In the genomic region with DNA sequence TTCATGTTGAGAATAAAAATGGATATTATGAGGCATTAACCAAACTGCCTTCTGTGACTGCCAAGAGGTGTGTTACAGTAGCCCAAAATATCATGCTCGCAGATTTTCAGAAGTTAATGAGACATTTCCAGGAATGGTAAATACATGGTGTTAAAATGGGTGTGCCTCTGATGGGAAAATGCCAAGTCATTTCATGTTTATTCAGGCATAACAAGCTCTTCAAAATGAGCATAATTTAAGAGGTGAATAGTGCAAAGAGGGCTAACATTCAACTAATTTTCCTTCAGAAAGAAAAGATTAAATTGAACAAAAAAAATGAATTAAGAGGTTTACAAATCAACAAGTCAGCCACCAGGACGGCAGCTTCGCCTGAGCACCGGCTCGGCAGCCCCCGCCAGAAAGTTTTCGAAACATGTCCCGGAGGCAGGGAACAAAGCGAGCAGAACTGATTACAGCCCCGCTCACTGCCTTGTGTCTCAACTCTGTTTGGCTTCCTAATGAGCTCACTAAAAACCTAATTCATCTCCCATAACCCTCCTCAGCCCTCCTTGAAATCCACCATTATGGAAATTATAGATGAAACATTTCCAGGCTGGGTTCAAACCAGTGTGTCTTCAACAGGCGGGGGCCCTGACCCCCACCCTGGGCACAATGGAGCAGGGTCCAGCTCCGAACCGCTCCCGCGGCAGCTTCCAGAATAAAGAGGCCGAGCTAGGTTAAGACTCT, we compare ENCODE assay signal across 16 cellular contexts. TPM values are rescaled to one million over a fixed set of nuclear protein-coding genes. Genes with fewer than 3 reads are reported as not detected.
DNase-seq lines count a peak whose midpoint lies in the region; ATAC-seq, FAIRE-seq and TF ChIP-seq lines count a peak whose summit lies in the region.
"Had no signal": no experiment of that assay in that cellular context is flagged by ENCODE, and none has a peak within 500 bp of the region (broad histone marks: within the 10 kb centered on the region; RNA-seq: fewer than 3 reads in every experiment).

No MANE protein-coding gene starts in this region.

- in situ Hi-C loops in G401 (cut with HindIII; ENCODE audit: low sequenced_read_pairs) = no loop called here

- H3K36me3 Mint-ChIP-seq in T-cell = no peaks in the 10 kb centered on the region
- H3K36me3 Mint-ChIP-seq: CD4-positive, CD25-positive, alpha-beta regulatory T cell; IgD-negative memory B cell had no signal

- POLR2A ChIA-PET in T-cell (lab: Charles Lee) = no interaction called here

- H3K9me3 Mint-ChIP-seq in T-cell = peaks cover 0 to 1% (median 0%) of the 10 kb centered on the region in 3 donors

- no peak overlapping the region for H3K9ac ChIP-seq in kidney (ENCODE audit: low read length in 2 of 2)
- H3K9ac ChIP-seq: SK-N-SH had no signal

- no peak for TF ChIP-seq CTCF in kidney (IDR thresholded peaks at IDR 0.05; ENCODE audit: borderline replicate concordance, extremely low read depth, insufficient read depth)

- peaks cover 0 to 4% of the 10 kb centered on the region in 2 donors for H3K4me1 ChIP-seq in kidney (ENCODE audit: control insufficient read depth in 1 of 2, insufficient read depth in 1 of 2, low read depth in 1 of 2, low read length in 2 of 2)
- H3K4me1 ChIP-seq: gastrocnemius medialis had no signal

- H3K36me3 ChIP-seq in kidney (ENCODE audit: control insufficient read depth in 1 of 2, insufficient read depth in 2 of 2, low read length in 2 of 2) = no peaks in the 10 kb centered on the region
- H3K36me3 ChIP-seq: gastrocnemius medialis, thoracic aorta had no signal

- intact Hi-C loops in kidney (cut with DNase I) (no loop called here), sciatic nerve (cut with DNase I) (no loop called here)

- no peaks in the 10 kb centered on the region for H3K4me1 Mint-ChIP-seq in T-cell
- H3K4me1 Mint-ChIP-seq: CD4-positive, CD25-positive, alpha-beta regulatory T cell; IgD-negative memory B cell had no signal

- peak; percentile 89 for DNase-seq in NCI-H2081 treated with DMSO at 0.1 percent for 48 hours (lab: John Stamatoyannopoulos, UW)
- peak; percentile 15 to 26 for DNase-seq in dermis microvascular lymphatic vessel endothelial cell (ENCODE audit: low read depth in 2 of 2)
- DNase-seq in kidney = peak; percentile 85
- no peak for DNase-seq in sciatic nerve (ENCODE audit: low spot score)
- DNase-seq in Kasumi-1 (lab: John Stamatoyannopoulos, UW) = no peak
- DNase-seq in T-cell = no peak
- no peak for DNase-seq in G401 (ENCODE audit: low spot score)
- DNase-seq: activated CD4-positive, alpha-beta T cell treated with anti-CD3 and anti-CD28 coated beads, Interleukin-2, amount 50 U/mL, for 4 hours; CD4-positive, CD25-positive, alpha-beta regulatory T cell; gastrocnemius medialis; NCI-H510A; SK-N-SH; stimulated activated CD4-positive, alpha-beta T cell treated with anti-CD3 and anti-CD28 coated beads, Interleukin-4, amount 100 ng/mL, for 4 hours had no signal

- CTCF ChIA-PET in T-cell (lab: Charles Lee) = no interaction called here

- no peaks in the 10 kb centered on the region for H3K9me3 ChIP-seq in kidney (ENCODE audit: control insufficient read depth in 1 of 2, low read length in 2 of 2)
- H3K9me3 ChIP-seq: gastrocnemius medialis, SK-N-SH, thoracic aorta had no signal

- ATAC-seq in sciatic nerve (peak; percentile 63), HG03460 (IDR thresholded peaks at IDR 0.05; ENCODE audit: unreplicated experiment) (no peak), T-cell (replicated peaks in 1 of 4) (no peak)
- ATAC-seq: gastrocnemius medialis had no signal

- no peak overlapping the region for H3K4me3 Mint-ChIP-seq in T-cell
- H3K4me3 Mint-ChIP-seq: CD4-positive, CD25-positive, alpha-beta regulatory T cell; IgD-negative memory B cell had no signal

- no peak overlapping the region for H3K27ac Mint-ChIP-seq in T-cell
- H3K27ac Mint-ChIP-seq: IgD-negative memory B cell had no signal

- H3K27me3 Mint-ChIP-seq in T-cell = peaks cover 0 to 7% of the 10 kb centered on the region in 2 donors
- H3K27me3 Mint-ChIP-seq: CD4-positive, CD25-positive, alpha-beta regulatory T cell; IgD-negative memory B cell had no signal

- no peak for FAIRE-seq in kidney (lab: Jason Lieb, UNC)

- no peak overlapping the region for H3K4me3 ChIP-seq in kidney (ENCODE audit: low read length in 2 of 2)
- H3K4me3 ChIP-seq: gastrocnemius medialis, thoracic aorta had no signal

- peak overlapping the region; percentile 23 to 50 for H3K27ac ChIP-seq in kidney (ENCODE audit: low read depth in 2 of 2, low read length in 2 of 2)
- H3K27ac ChIP-seq: gastrocnemius medialis, thoracic aorta had no signal

RNA-seq across cellular contexts. Expression of gene MEIS2, which starts 44.0 kb away (rescaled TPM):
- total RNA-seq in dermis microvascular lymphatic vessel endothelial cell (6.3 and 15.0 TPM in 2 replicates), kidney (50.9 TPM), sciatic nerve (22.0 TPM), T-cell (under 1 TPM in 2 of 5 donors, not detected in 3; 0.38 to 0.54 TPM)
- polyA plus RNA-seq in kidney (ENCODE audit: insufficient read depth, low read depth, low replicate concordance) = 14.7 TPM
- 80.4 and 103 TPM in 2 replicates for total RNA-seq in G401 (2014; rRNA removed; shearing (Covaris generic))
- total RNA-seq: CD4-positive, CD25-positive, alpha-beta regulatory T cell had no signal
- polyA plus RNA-seq: CD4-positive, CD25-positive, alpha-beta regulatory T cell; IgD-negative memory B cell had no signal

Comparison
In these comparisons a context has a peak if more than half of its experiments do, and no peak if none do; other contexts are left out.
1. DNase-seq: peak in NCI-H2081 treated with DMSO at 0.1 percent for 48 hours (single experiment), dermis microvascular lymphatic vessel endothelial cell (2 of 2) and kidney (single experiment); none in sciatic nerve (single experiment), Kasumi-1 (0 of 2), T-cell (0 of 34) and G401 (single experiment).